Comparison of ENCODE assay signal across 14 cellular contexts in the genomic region with DNA sequence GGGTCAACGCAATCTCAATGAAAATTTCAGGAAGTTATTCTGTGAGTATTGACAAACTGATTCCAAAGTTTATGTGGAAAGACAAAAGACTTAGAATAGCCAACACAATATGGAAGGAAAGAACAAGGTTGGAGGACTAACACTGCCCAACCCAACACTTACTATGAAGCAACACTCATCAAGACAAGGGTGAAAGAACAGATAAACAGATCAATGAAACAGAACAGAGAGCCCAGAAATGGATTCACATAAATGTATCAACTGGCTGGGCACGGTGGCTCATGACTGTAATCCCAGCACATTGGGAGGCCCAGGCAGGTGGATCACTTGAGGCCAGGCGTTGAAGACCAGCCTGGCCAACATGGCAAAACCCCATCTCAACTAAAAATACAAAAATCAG.
"Had no signal": no experiment of that assay in that cellular context is flagged by ENCODE, and none has a peak within 500 bp of the region (broad histone marks: within the 10 kb centered on the region; RNA-seq: fewer than 3 reads in every experiment).

No MANE protein-coding gene starts in this region.

- H3K36me3 ChIP-seq: left ventricle myocardium inferior, neural progenitor cell, sigmoid colon, spleen, thoracic aorta had no signal

- H3K27ac ChIP-seq: left ventricle myocardium inferior, neural progenitor cell, sigmoid colon, thoracic aorta had no signal

- H3K4me3 ChIP-seq: left ventricle myocardium inferior, neural progenitor cell, sigmoid colon, spleen, thoracic aorta had no signal

- H3K27me3 ChIP-seq: neural progenitor cell, sigmoid colon, spleen had no signal

- DNase-seq: activated CD4-positive, CD25-positive, alpha-beta regulatory T cell treated with anti-CD3 and anti-CD28 coated beads, Interleukin-2, amount 50 U/mL, for 72 hours; activated CD8-positive, alpha-beta memory T cell treated with anti-CD3 and anti-CD28 coated beads, Interleukin-2, amount 50 U/mL, for 48 hours; activated naive CD4-positive, alpha-beta T cell treated with anti-CD3 and anti-CD28 coated beads, Interleukin-2, amount 10 ng/mL, durations not matched to agents 7 days and 5 days; hippocampal formation; kidney; left ventricle myocardium inferior; mesendoderm; sigmoid colon; spleen; T-helper 9 cell had no signal

- H3K4me1 ChIP-seq: neural progenitor cell had no signal

- H3K4me3 Mint-ChIP-seq: activated naive CD4-positive, alpha-beta T cell treated with anti-CD3 and anti-CD28 coated beads, Interleukin-2, amount 10 ng/mL, durations not matched to agents 7 days and 5 days; neural progenitor cell had no signal

- H3K9me3 ChIP-seq: sigmoid colon, spleen, thoracic aorta had no signal

- FAIRE-seq: endometrium, kidney had no signal

- H3K27ac Mint-ChIP-seq: activated naive CD4-positive, alpha-beta T cell treated with anti-CD3 and anti-CD28 coated beads, Interleukin-2, amount 10 ng/mL, durations not matched to agents 7 days and 5 days; neural progenitor cell had no signal

- ATAC-seq: esophagus mucosa had no signal

- H3K27me3 Mint-ChIP-seq: activated naive CD4-positive, alpha-beta T cell treated with anti-CD3 and anti-CD28 coated beads, Interleukin-2, amount 10 ng/mL, durations not matched to agents 7 days and 5 days had no signal

- H3K4me1 Mint-ChIP-seq: neural progenitor cell had no signal
